8 cellular contexts compared by ENCODE assay signal in genomic region chr1:37890378-37891014, GRCh38. TPM values are rescaled to one million over a fixed set of nuclear protein-coding genes. Genes with fewer than 3 reads are reported as not detected.
A peak's percentile ranks its signal among the peaks of the same experiment; 100 is the strongest.
DNase-seq lines count a peak whose midpoint lies in the region; ATAC-seq, FAIRE-seq and TF ChIP-seq lines count a peak whose summit lies in the region.

No MANE protein-coding gene starts in this region.

- peaks cover 2% of the 10 kb centered on the region; the same call in 1 of the 2 replicates for H3K4me1 ChIP-seq in IMR-90 (ENCODE audit: control insufficient read depth, insufficient read depth, low read length)
- no peaks in the 10 kb centered on the region for H3K4me1 ChIP-seq in OCI-LY3 (ENCODE audit: low read length)
- H3K4me1 ChIP-seq in H1 (replicated peaks in 1 of 4; ENCODE audit: control insufficient read depth in 3 of 4, insufficient read depth in 4 of 4, low read length in 3 of 4) = no peaks in the 10 kb centered on the region
- H3K4me1 ChIP-seq in naive thymus-derived CD4-positive, alpha-beta T cell (ENCODE audit: control insufficient read depth in 2 of 2, insufficient read depth in 2 of 2, low read length in 2 of 2) = no peaks in the 10 kb centered on the region

- H4K20me1 ChIP-seq in IMR-90 (ENCODE audit: insufficient read depth, low read length) (no peaks in the 10 kb centered on the region; the same call in 1 of the 2 replicates), OCI-LY3 (ENCODE audit: insufficient read depth, low read length) (no peaks in the 10 kb centered on the region), H1 (replicated peaks in 1 of 2; ENCODE audit: control insufficient read depth in 1 of 2, insufficient read depth in 2 of 2, low read length in 2 of 2) (no peaks in the 10 kb centered on the region)

- H3K36me3 Mint-ChIP-seq in naive thymus-derived CD4-positive, alpha-beta T cell = peaks cover 6 to 43% (median 17%) of the 10 kb centered on the region in 5 donors

- no peak for DNase-seq in D721Med (ENCODE audit: insufficient read length, low spot score)
- DNase-seq in IMR-90 = peak; percentile 43
- DNase-seq in H1 (ENCODE audit: low read depth in 1 of 2, low spot score in 2 of 2) = no peak
- DNase-seq in naive thymus-derived CD4-positive, alpha-beta T cell = peak in 6 of 9 donors; percentile 22 to 49 (median 38)
- DNase-seq in activated CD4-positive, alpha-beta T cell treated with anti-CD3 and anti-CD28 coated beads, Interleukin-2, amount 50 U/mL, for 4 hours = no peak

- H3K79me2 ChIP-seq in OCI-LY3 (ENCODE audit: low read length) (no peaks in the 10 kb centered on the region), H1 (ENCODE audit: control insufficient read depth in 1 of 2, insufficient read depth in 2 of 2, low read length in 2 of 2) (no peaks in the 10 kb centered on the region)

- H2AFZ ChIP-seq in IMR-90 (replicated peaks; ENCODE audit: low read length, poor library complexity) = no peak overlapping the region
- H2AFZ ChIP-seq in OCI-LY3 (ENCODE audit: low read depth, low read length) = no peak overlapping the region
- no peak overlapping the region for H2AFZ ChIP-seq in H1 (ENCODE audit: low read length)

- H3K14ac ChIP-seq in IMR-90 (replicated peaks; ENCODE audit: low read depth, low read length) = no peak overlapping the region
- no peak overlapping the region for H3K14ac ChIP-seq in H1 (ENCODE audit: insufficient read length)

- CTCF ChIA-PET in IMR-90 (lab: Yijun Ruan, JAX) (no interaction called here), H1 (lab: Charles Lee; ENCODE audit: partially characterized antibody) (interaction anchor here (0.7 to 1.9 kb wide), 8 partner anchors 9 to 85 kb away, joined by 3 to 9 read pairs (median 5); no protein-coding TSS in a partner anchor)
- CTCF ChIA-PET in naive thymus-derived CD4-positive, alpha-beta T cell (lab: Charles Lee) = interaction anchor here (1.4 kb wide), 1 partner anchor 129 kb away, joined by 3 read pairs; no protein-coding TSS in a partner anchor

- H3K9me1 ChIP-seq in IMR-90 (ENCODE audit: insufficient read depth, low read length) = no peaks in the 10 kb centered on the region

- no peak overlapping the region for H2BK12ac ChIP-seq in H1 (ENCODE audit: low read depth, low read length)

- H2AK5ac ChIP-seq in IMR-90 (ENCODE audit: low read depth, low read length) (no peak overlapping the region), H1 (ENCODE audit: low read depth, low read length) (no peak overlapping the region)

- no peak overlapping the region for H2BK20ac ChIP-seq in IMR-90 (ENCODE audit: low read depth, low read length)
- H2BK20ac ChIP-seq in H1 (ENCODE audit: low read length) = no peak overlapping the region

- dilution Hi-C loops in IMR-90 (cut with HindIII; ENCODE audit: low sequenced_read_pairs, unreplicated experiment) = no loop called here

- H2BK5ac ChIP-seq in IMR-90 (ENCODE audit: low read depth, low read length, poor library complexity, severe bottlenecking) (no peak overlapping the region), H1 (ENCODE audit: low read depth, low read length) (no peak overlapping the region)

- no peak overlapping the region for H4K5ac ChIP-seq in IMR-90 (ENCODE audit: low read depth, low read length)
- H4K5ac ChIP-seq in H1 (ENCODE audit: insufficient read length, low read depth, low read length) = no peak overlapping the region

- no peak for TF ChIP-seq POLR2A in IMR-90 (IDR thresholded peaks at IDR 0.05; ENCODE audit: low read depth, low read length)
- no peak for TF ChIP-seq POLR2A in H1 (IDR thresholded peaks at IDR 0.05; ENCODE audit: control extremely low read depth in 1 of 2, low read depth in 2 of 2, low read length in 2 of 2)

- FAIRE-seq in D721Med (lab: Jason Lieb, UNC) (no peak), H1 (lab: Jason Lieb, UNC) (no peak)

- no peak overlapping the region for H3K18ac ChIP-seq in IMR-90 (ENCODE audit: low read depth, low read length)
- H3K18ac ChIP-seq in H1 (ENCODE audit: extremely low read depth, low read length) = no peak overlapping the region

- H3K27me3 ChIP-seq in IMR-90 (ENCODE audit: control insufficient read depth, insufficient read depth, low read length) (no peaks in the 10 kb centered on the region), OCI-LY3 (ENCODE audit: low read depth, low read length) (no peaks in the 10 kb centered on the region), H1 (replicated peaks in 1 of 4; ENCODE audit: control insufficient read depth in 3 of 4, extremely low read depth in 1 of 4, insufficient read depth in 3 of 4, low read length in 3 of 4) (no peaks in the 10 kb centered on the region)
- no peaks in the 10 kb centered on the region for H3K27me3 ChIP-seq in naive thymus-derived CD4-positive, alpha-beta T cell (ENCODE audit: control insufficient read depth in 2 of 2, insufficient read depth in 2 of 2, low read length in 2 of 2)

- H2BK120ac ChIP-seq in IMR-90 (ENCODE audit: low read depth, low read length) (no peak overlapping the region), H1 (replicated peaks; ENCODE audit: low read depth, low read length) (no peak overlapping the region)

- H4K8ac ChIP-seq in IMR-90 (ENCODE audit: low read depth in 2 of 2, low read length in 2 of 2) (no peak overlapping the region), H1 (ENCODE audit: extremely low read depth, insufficient read depth, low read length) (no peak overlapping the region)

- peaks cover 3% of the 10 kb centered on the region for H3K9me3 ChIP-seq in IMR-90 (ENCODE audit: control insufficient read depth, insufficient read depth, low read length)
- no peaks in the 10 kb centered on the region for H3K9me3 ChIP-seq in OCI-LY3 (ENCODE audit: insufficient read depth, low read length)
- no peaks in the 10 kb centered on the region; a peak in 1 of 4 replicates for H3K9me3 ChIP-seq in H1 (ENCODE audit: insufficient read depth in 2 of 2, low read depth in 1 of 2, low read length in 1 of 2)
- no peaks in the 10 kb centered on the region for H3K9me3 ChIP-seq in naive thymus-derived CD4-positive, alpha-beta T cell (ENCODE audit: control insufficient read depth in 2 of 3, low read length in 3 of 3)

- H3K4me1 Mint-ChIP-seq in naive thymus-derived CD4-positive, alpha-beta T cell = peaks cover 0 to 10% (median 4%) of the 10 kb centered on the region in 7 donors

- H4K91ac ChIP-seq in IMR-90 (ENCODE audit: insufficient read depth, low read depth, low read length) (no peak overlapping the region), H1 (replicated peaks; ENCODE audit: insufficient read length, low read length) (no peak overlapping the region)

- H3K4me3 Mint-ChIP-seq in naive thymus-derived CD4-positive, alpha-beta T cell = no peak overlapping the region

- no peaks in the 10 kb centered on the region for H3K23me2 ChIP-seq in H1 (ENCODE audit: low read depth, low read length)

- intact Hi-C loops in IMR-90 (cut with micrococcal nuclease) = loop anchor here (1.0 kb wide), 1 partner anchor 85 kb away; no protein-coding TSS in a partner anchor
- intact Hi-C loops in naive thymus-derived CD4-positive, alpha-beta T cell (cut with micrococcal nuclease) = loop anchor here (1.0 to 5.0 kb wide), 4 partner anchors 42 to 945 kb away; partner anchors contain the start of gene SF3A3 (in 1 of the 2)

- TF ChIP-seq CTCF in D721Med (IDR thresholded peaks at IDR 0.05; ENCODE audit: insufficient read depth, missing control alignments) (peak; percentile 42), IMR-90 (conservative IDR thresholded peaks at IDR 0.05; ENCODE audit: low read depth, low read length) (peak; percentile 62), OCI-LY3 (IDR thresholded peaks at IDR 0.05; ENCODE audit: low read depth, low read length) (peak; percentile 60), H1 (IDR thresholded peaks at IDR 0.05; ENCODE audit: control extremely low read depth in 1 of 3, insufficient read depth in 1 of 3, low read depth in 1 of 3, low read length in 3 of 3) (peak in 1 of 3 experiments; percentile 29; a peak in 1 of 4 replicates)

- H3K4me3 ChIP-seq in IMR-90 (ENCODE audit: insufficient read depth, low read depth, low read length) = no peak overlapping the region
- no peak overlapping the region for H3K4me3 ChIP-seq in OCI-LY3 (ENCODE audit: low read length)
- no peak overlapping the region for H3K4me3 ChIP-seq in H1 (ENCODE audit: extremely low read depth in 1 of 4, insufficient read depth in 2 of 4, low read depth in 3 of 4, low read length in 4 of 4)
- H3K4me3 ChIP-seq in naive thymus-derived CD4-positive, alpha-beta T cell (ENCODE audit: low read length) = no peak overlapping the region

- peaks cover 3 to 9% of the 10 kb centered on the region in 2 experiments; a peak in 1 of 4 replicates for H3K79me1 ChIP-seq in IMR-90 (ENCODE audit: low read depth in 1 of 2, low read length in 2 of 2)
- H3K79me1 ChIP-seq in H1 (ENCODE audit: low read depth, low read length) = no peaks in the 10 kb centered on the region

- H3K56ac ChIP-seq in IMR-90 (ENCODE audit: extremely low read depth, insufficient read depth, low read length) = no peak overlapping the region
- H3K56ac ChIP-seq in H1 (replicated peaks; ENCODE audit: insufficient read length, low read depth, low read length) = no peak overlapping the region

- in situ Hi-C loops in IMR-90 (cut with MboI; ENCODE audit: low sequenced_read_pairs) = no loop called here

- no peak overlapping the region for H3K23ac ChIP-seq in IMR-90 (ENCODE audit: low read depth, low read length)
- H3K23ac ChIP-seq in H1 (ENCODE audit: insufficient read length) = no peak overlapping the region

- H3K27me3 Mint-ChIP-seq in naive thymus-derived CD4-positive, alpha-beta T cell = no peaks in the 10 kb centered on the region

- no CpG with 5 or more reads among the region's 4 CpGs for WGBS in IMR-90 (ENCODE audit: extremely low coverage in 2 of 2, insufficient read length in 1 of 2), 2 experiments
- 79% methylated on average over 4 of the region's 4 CpGs; no CpG with 5 or more reads in 1 of the 2 experiments for WGBS in H1 (ENCODE audit: extremely low coverage in 1 of 2, insufficient coverage in 1 of 2, insufficient read length in 1 of 2, insufficient replicate concordance in 2 of 2, low coverage in 1 of 2, low lambda C conversion rate in 2 of 2, missing lambda C conversion rate in 1 of 2), 2 experiments

- peak; percentile 60 for TF ChIP-seq RAD21 in IMR-90 (IDR thresholded peaks at IDR 0.05; ENCODE audit: low read length)
- TF ChIP-seq RAD21 in H1 (IDR thresholded peaks at IDR 0.05 in 1 of 2, conservative IDR thresholded peaks at IDR 0.05 in 1 of 2; ENCODE audit: low read depth in 2 of 2, low read length in 2 of 2) = peak; percentile 59 to 60

- H3K4me2 ChIP-seq in IMR-90 (ENCODE audit: low read depth, low read length) (no peak overlapping the region), OCI-LY3 (ENCODE audit: low read length) (no peak overlapping the region), H1 (ENCODE audit: insufficient read depth in 1 of 2, low read depth in 2 of 2, low read length in 2 of 2) (no peak overlapping the region)

- H3K9me3 Mint-ChIP-seq in naive thymus-derived CD4-positive, alpha-beta T cell = peaks cover 0 to 6% (median 0%) of the 10 kb centered on the region in 11 donors

- ATAC-seq in IMR-90 (ENCODE audit: low read depth) (peak; percentile 60; the same call in 1 of the 2 replicates), HG02885 (IDR thresholded peaks at IDR 0.05; ENCODE audit: poor library complexity, unreplicated experiment) (no peak), GM19455 (IDR thresholded peaks at IDR 0.05; ENCODE audit: unreplicated experiment) (no peak)
- peak; percentile 64 for ATAC-seq in naive thymus-derived CD4-positive, alpha-beta T cell

- no peak for TF ChIP-seq EP300 in H1 (IDR thresholded peaks at IDR 0.05; ENCODE audit: borderline replicate concordance in 1 of 2, low read depth in 2 of 2, low read length in 2 of 2)

- H2AK9ac ChIP-seq in IMR-90 (replicated peaks; ENCODE audit: low read depth, low read length, poor library complexity) = no peak overlapping the region

- H3K4ac ChIP-seq in IMR-90 (ENCODE audit: low read depth, low read length) = no peak overlapping the region
- H3K4ac ChIP-seq in H1 (replicated peaks; ENCODE audit: insufficient read length, low read depth, low read length) = no peak overlapping the region

- peak overlapping the region in 4 of 9 donors; percentile 43 to 65 (median 50) for H3K27ac Mint-ChIP-seq in naive thymus-derived CD4-positive, alpha-beta T cell

- no peak overlapping the region; the same call in 1 of the 2 replicates for H3K9ac ChIP-seq in IMR-90 (ENCODE audit: low read depth, low read length)
- H3K9ac ChIP-seq in OCI-LY3 (ENCODE audit: low read length) = no peak overlapping the region
- no peak overlapping the region for H3K9ac ChIP-seq in H1 (replicated peaks in 1 of 4; ENCODE audit: extremely low read depth in 1 of 4, low read depth in 3 of 4, low read length in 3 of 4)

- no peak overlapping the region for H2BK15ac ChIP-seq in IMR-90 (ENCODE audit: low read depth, low read length)
- no peak overlapping the region for H2BK15ac ChIP-seq in H1 (ENCODE audit: low read length)

- BruUV-seq in IMR-90 (replicated peaks; lab: Mats Ljungman, UMichigan) = no TSS peak

- no peak overlapping the region for H3K27ac ChIP-seq in IMR-90 (ENCODE audit: insufficient read depth, low read length)
- H3K27ac ChIP-seq in OCI-LY3 (ENCODE audit: low read length) = no peak overlapping the region
- H3K27ac ChIP-seq in H1 (ENCODE audit: low read depth, low read length) = no peak overlapping the region
- no peak overlapping the region for H3K27ac ChIP-seq in naive thymus-derived CD4-positive, alpha-beta T cell (ENCODE audit: low read depth, low read length)

- POLR2A ChIA-PET in IMR-90 (lab: Charles Lee; ENCODE audit: unreplicated experiment) = no interaction called here
- POLR2A ChIA-PET in H1 (lab: Charles Lee; ENCODE audit: partially characterized antibody) = interaction anchor here (0.8 kb wide), 1 partner anchor 11 kb away, joined by 5 read pairs; no protein-coding TSS in a partner anchor
- POLR2A ChIA-PET in naive thymus-derived CD4-positive, alpha-beta T cell (lab: Charles Lee) = no interaction called here

- H3K36me3 ChIP-seq in IMR-90 (ENCODE audit: control insufficient read depth, insufficient read depth, low read length) (peaks cover 36% of the 10 kb centered on the region), OCI-LY3 (replicated peaks; ENCODE audit: low read depth, low read length) (peaks cover 6% of the 10 kb centered on the region), H1 (ENCODE audit: control insufficient read depth in 2 of 4, insufficient read depth in 4 of 4, low read length in 3 of 4) (peaks cover 8 to 31% (median 19%) of the 10 kb centered on the region in 4 experiments)
- peaks cover 5 to 44% (median 32%) of the 10 kb centered on the region in 3 experiments for H3K36me3 ChIP-seq in naive thymus-derived CD4-positive, alpha-beta T cell (ENCODE audit: control insufficient read depth in 2 of 3, insufficient read depth in 3 of 3, low read length in 3 of 3)

RNA-seq across cellular contexts. Expression of gene MTF1, which starts 31.1 kb away (rescaled TPM):
- total RNA-seq in IMR-90 (2012; rRNA removed) = 2.2 and 2.3 TPM in 2 replicates
- 4.7 and 5.0 TPM in 2 replicates for polyA plus RNA-seq in IMR-90 (2012; rRNA removed)
- polyA plus RNA-seq in IMR-90 (2012; cell fraction: cytosol; rRNA removed) = 1.5 and 1.9 TPM in 2 replicates
- 2.6 and 5.8 TPM in 2 replicates for polyA plus RNA-seq in IMR-90 (2012; cell fraction: nucleus; rRNA removed; ENCODE audit: low replicate concordance)
- total RNA-seq in H1 (2021; fragmentation: NEBNext Ultra II Directional; extraction: Animal tissue kit (Norgen Biotek cat#: 25700)) = 12.6 and 15.5 TPM in 2 replicates
- 3.2 and 4.0 TPM in 2 replicates for polyA plus RNA-seq in H1 (2011; rRNA removed)
- 2.9 TPM for polyA plus RNA-seq in H1 (2011; cell fraction: cytosol; rRNA removed)
- polyA plus RNA-seq in H1 (2011; cell fraction: nucleus; rRNA removed) = 3.1 TPM
- 3.7 to 6.6 TPM (median 4.2 TPM) in 4 replicates for polyA plus RNA-seq in H1 (2012, experiment 1 of 2)
- 0.71 TPM for polyA plus RNA-seq in H1 (2012, experiment 2 of 2)
- 3.5 TPM for polyA plus RNA-seq in H1 (2013, experiment 1 of 2)
- 3.4 TPM for polyA plus RNA-seq in H1 (2013, experiment 2 of 2)
- 9.9 and 16.2 TPM in 2 replicates for polyA minus RNA-seq in H1 (2011; rRNA and poly(A)+ RNA removed)
- polyA minus RNA-seq in H1 (2011; cell fraction: cytosol; rRNA and poly(A)+ RNA removed) = 4.0 TPM
- polyA minus RNA-seq in H1 (2011; cell fraction: nucleus; rRNA and poly(A)+ RNA removed) = 4.8 TPM
- 10 to 100 TPM; 22.9 to 45.2 (median 27.1) TPM for total RNA-seq in naive thymus-derived CD4-positive, alpha-beta T cell
- 10 to 100 TPM; 25.2 to 27.1 TPM for polyA plus RNA-seq in naive thymus-derived CD4-positive, alpha-beta T cell

RNA-seq across cellular contexts. Expression of gene INPP5B, which starts 56.4 kb away (rescaled TPM):
- total RNA-seq in IMR-90 (2012; rRNA removed) = 17.2 and 20.4 TPM in 2 replicates
- polyA plus RNA-seq in IMR-90 (2012; rRNA removed) = 8.0 and 9.4 TPM in 2 replicates
- 4.2 and 4.5 TPM in 2 replicates for polyA plus RNA-seq in IMR-90 (2012; cell fraction: cytosol; rRNA removed)
- polyA plus RNA-seq in IMR-90 (2012; cell fraction: nucleus; rRNA removed; ENCODE audit: low replicate concordance) = 11.0 and 21.5 TPM in 2 replicates
- 23.7 and 25.1 TPM in 2 replicates for total RNA-seq in H1 (2021; fragmentation: NEBNext Ultra II Directional; extraction: Animal tissue kit (Norgen Biotek cat#: 25700))
- 13.5 and 14.0 TPM in 2 replicates for polyA plus RNA-seq in H1 (2011; rRNA removed)
- polyA plus RNA-seq in H1 (2011; cell fraction: cytosol; rRNA removed) = 15.1 TPM
- polyA plus RNA-seq in H1 (2011; cell fraction: nucleus; rRNA removed) = 17.9 TPM
- 14.1 to 19.8 TPM (median 17.0 TPM) in 4 replicates for polyA plus RNA-seq in H1 (2012, experiment 1 of 2)
- 4.7 TPM for polyA plus RNA-seq in H1 (2012, experiment 2 of 2)
- 10.7 TPM for polyA plus RNA-seq in H1 (2013, experiment 1 of 2)
- polyA plus RNA-seq in H1 (2013, experiment 2 of 2) = 9.8 TPM
- 25.9 and 27.0 TPM in 2 replicates for polyA minus RNA-seq in H1 (2011; rRNA and poly(A)+ RNA removed)
- 13.6 TPM for polyA minus RNA-seq in H1 (2011; cell fraction: cytosol; rRNA and poly(A)+ RNA removed)
- polyA minus RNA-seq in H1 (2011; cell fraction: nucleus; rRNA and poly(A)+ RNA removed) = 26.5 TPM
- 10 to 100 TPM; 23.3 to 35.7 (median 30.6) TPM for total RNA-seq in naive thymus-derived CD4-positive, alpha-beta T cell
- polyA plus RNA-seq in naive thymus-derived CD4-positive, alpha-beta T cell = 10 to 100 TPM; 14.1 to 23.9 TPM

Comparison
In these comparisons a context has a peak if more than half of its experiments do, and no peak if none do; other contexts are left out.
1. DNase-seq: peak in IMR-90 (single experiment) and naive thymus-derived CD4-positive, alpha-beta T cell (6 of 9); none in D721Med (single experiment), H1 (0 of 2) and activated CD4-positive, alpha-beta T cell treated with anti-CD3 and anti-CD28 coated beads, Interleukin-2, amount 50 U/mL, for 4 hours (0 of 2).
2. ATAC-seq: peak in IMR-90 (single experiment) and naive thymus-derived CD4-positive, alpha-beta T cell (single experiment); none in HG02885 (single experiment) and GM19455 (single experiment).